1 cellular context compared by ENCODE assay signal in the genomic region with DNA sequence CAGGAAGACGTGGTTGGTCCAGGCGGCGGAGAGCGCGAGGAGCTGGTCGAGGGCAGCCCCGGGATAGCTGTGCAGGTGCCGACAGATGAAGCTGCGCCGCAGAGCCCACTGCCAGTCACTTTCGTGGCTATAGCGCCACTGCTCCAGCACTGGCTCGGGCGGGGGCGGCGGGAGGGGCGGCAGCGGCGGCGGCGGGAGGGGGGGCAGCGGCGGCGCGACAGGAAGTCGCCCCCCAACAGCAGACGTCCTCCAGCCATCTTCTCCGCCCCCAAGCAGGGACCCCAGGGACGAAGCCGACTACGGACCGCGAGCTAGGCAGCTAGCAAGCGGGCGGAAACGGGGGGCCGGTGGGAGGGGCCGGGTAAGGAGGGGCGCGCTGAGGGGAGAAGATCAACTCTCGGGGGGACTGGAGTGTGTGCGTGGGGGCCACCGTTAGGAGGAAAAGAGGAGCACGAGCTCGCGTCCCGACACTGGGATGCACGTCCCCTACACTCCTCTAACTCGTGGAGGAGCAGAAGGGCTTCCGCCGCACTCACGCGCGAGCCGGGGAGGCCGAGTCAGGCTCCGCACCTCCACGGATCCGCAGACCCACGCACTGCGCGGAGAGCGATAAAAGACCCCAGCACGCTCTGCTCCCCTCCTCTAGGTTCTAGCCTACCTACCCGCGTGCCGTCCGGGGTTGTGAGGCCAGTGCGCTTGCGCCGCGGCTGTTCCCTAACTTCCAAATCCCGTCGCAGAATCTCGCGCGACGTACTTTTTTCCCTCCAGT.
TF ChIP-seq lines count a peak whose summit lies in the region.

A gene (minus strand): TSS at position 686 of the 769 bp plus-strand sequence.

TF ChIP-seq in H1, 55 proteins besides CTCF, POLR2A, EP300 and RAD21 (continued from another document):
- TF ChIP-seq HDAC6 (IDR thresholded peaks at IDR 0.05; ENCODE audit: low read depth, low read length) = no peak
- no peak for TF ChIP-seq GABPA (IDR thresholded peaks at IDR 0.05; ENCODE audit: borderline replicate concordance, insufficient read depth, low read length)
- TF ChIP-seq NANOG (IDR thresholded peaks at IDR 0.05; ENCODE audit: insufficient read depth, low read depth, low read length, poor library complexity, severe bottlenecking) = no peak
- TF ChIP-seq CHD2 (IDR thresholded peaks at IDR 0.05; ENCODE audit: low read length) = peak; percentile 96
- TF ChIP-seq CTBP2 (IDR thresholded peaks at IDR 0.05; ENCODE audit: borderline replicate concordance, insufficient read depth, insufficient read length, low read length) = no peak
- no peak for TF ChIP-seq POU5F1 (IDR thresholded peaks at IDR 0.05; ENCODE audit: low read depth, low read length)
- TF ChIP-seq, protein P1, sequence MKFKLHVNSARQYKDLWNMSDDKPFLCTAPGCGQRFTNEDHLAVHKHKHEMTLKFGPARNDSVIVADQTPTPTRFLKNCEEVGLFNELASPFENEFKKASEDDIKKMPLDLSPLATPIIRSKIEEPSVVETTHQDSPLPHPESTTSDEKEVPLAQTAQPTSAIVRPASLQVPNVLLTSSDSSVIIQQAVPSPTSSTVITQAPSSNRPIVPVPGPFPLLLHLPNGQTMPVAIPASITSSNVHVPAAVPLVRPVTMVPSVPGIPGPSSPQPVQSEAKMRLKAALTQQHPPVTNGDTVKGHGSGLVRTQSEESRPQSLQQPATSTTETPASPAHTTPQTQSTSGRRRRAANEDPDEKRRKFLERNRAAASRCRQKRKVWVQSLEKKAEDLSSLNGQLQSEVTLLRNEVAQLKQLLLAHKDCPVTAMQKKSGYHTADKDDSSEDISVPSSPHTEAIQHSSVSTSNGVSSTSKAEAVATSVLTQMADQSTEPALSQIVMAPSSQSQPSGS (IDR thresholded peaks at IDR 0.05; ENCODE audit: low read length) = 0 out of 2 replicates have a peak, but pooled peaks have one; percentile 52
- no peak for TF ChIP-seq ASH2L (IDR thresholded peaks at IDR 0.05; ENCODE audit: low read length)
- no peak for TF ChIP-seq TEAD4 (IDR thresholded peaks at IDR 0.05; ENCODE audit: low read depth, low read length)
- peak; percentile 72 for TF ChIP-seq PHF8 (conservative IDR thresholded peaks at IDR 0.05; ENCODE audit: low read depth, low read length)
- TF ChIP-seq, protein P2, sequence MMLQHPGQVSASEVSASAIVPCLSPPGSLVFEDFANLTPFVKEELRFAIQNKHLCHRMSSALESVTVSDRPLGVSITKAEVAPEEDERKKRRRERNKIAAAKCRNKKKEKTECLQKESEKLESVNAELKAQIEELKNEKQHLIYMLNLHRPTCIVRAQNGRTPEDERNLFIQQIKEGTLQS (IDR thresholded peaks at IDR 0.05; ENCODE audit: insufficient read depth, low read depth, low read length) = no peak
- TF ChIP-seq CEBPB (IDR thresholded peaks at IDR 0.05; ENCODE audit: low read depth, low read length) = no peak
- no peak for TF ChIP-seq KDM1A (IDR thresholded peaks at IDR 0.05; ENCODE audit: borderline replicate concordance, low read length)
- peak; percentile 60 for TF ChIP-seq KDM4A (IDR thresholded peaks at IDR 0.05; ENCODE audit: low read depth, low read length, severe bottlenecking)
- no peak for TF ChIP-seq TCF12 (IDR thresholded peaks at IDR 0.05; ENCODE audit: low read depth, low read length)
- TF ChIP-seq CHD1 (IDR thresholded peaks at IDR 0.05; ENCODE audit: low read depth, low read length) = no peak
- TF ChIP-seq SIN3A (conservative IDR thresholded peaks at IDR 0.05 in 1 of 2, IDR thresholded peaks at IDR 0.05 in 1 of 2; ENCODE audit: low read depth in 1 of 2, low read length in 2 of 2) = no peak
- TF ChIP-seq, protein P3, sequence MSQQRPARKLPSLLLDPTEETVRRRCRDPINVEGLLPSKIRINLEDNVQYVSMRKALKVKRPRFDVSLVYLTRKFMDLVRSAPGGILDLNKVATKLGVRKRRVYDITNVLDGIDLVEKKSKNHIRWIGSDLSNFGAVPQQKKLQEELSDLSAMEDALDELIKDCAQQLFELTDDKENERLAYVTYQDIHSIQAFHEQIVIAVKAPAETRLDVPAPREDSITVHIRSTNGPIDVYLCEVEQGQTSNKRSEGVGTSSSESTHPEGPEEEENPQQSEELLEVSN (IDR thresholded peaks at IDR 0.05) = peak; percentile 79
- no peak for TF ChIP-seq EZH2 (IDR thresholded peaks at IDR 0.05; ENCODE audit: low read depth, low read length, severe bottlenecking)
- TF ChIP-seq BRCA1 (IDR thresholded peaks at IDR 0.05; ENCODE audit: low read depth, low read length) = peak; percentile 88
- no peak for TF ChIP-seq SIRT6 (IDR thresholded peaks at IDR 0.05; ENCODE audit: low read length)
- no peak for TF ChIP-seq EGR1 (IDR thresholded peaks at IDR 0.05; ENCODE audit: borderline replicate concordance, low read depth, low read length)
- no peak for TF ChIP-seq HDAC2 (IDR thresholded peaks at IDR 0.05; ENCODE audit: borderline replicate concordance in 1 of 2, low read depth in 2 of 2, low read length in 2 of 2)
- TF ChIP-seq RFX5 (IDR thresholded peaks at IDR 0.05; ENCODE audit: borderline replicate concordance, low read depth, low read length) = no peak
- no peak for TF ChIP-seq RNF2 (IDR thresholded peaks at IDR 0.05; ENCODE audit: borderline replicate concordance, low read depth, low read length, missing control alignments, poor library complexity, severe bottlenecking)
- TF ChIP-seq POLR2AphosphoS5 (IDR thresholded peaks at IDR 0.05; ENCODE audit: low read depth, low read length) = peak; percentile 82
- TF ChIP-seq SP4 (IDR thresholded peaks at IDR 0.05; ENCODE audit: low read length) = no peak
- no peak for TF ChIP-seq BACH1 (IDR thresholded peaks at IDR 0.05; ENCODE audit: low read length)
- no peak for TF ChIP-seq CBX8 (IDR thresholded peaks at IDR 0.05; ENCODE audit: borderline replicate concordance, low read depth, low read length)
- TF ChIP-seq JUN (IDR thresholded peaks at IDR 0.05; ENCODE audit: low read depth, low read length) = no peak
- TF ChIP-seq SUZ12 (IDR thresholded peaks at IDR 0.05; ENCODE audit: low read length) = no peak
- TF ChIP-seq, protein P4, sequence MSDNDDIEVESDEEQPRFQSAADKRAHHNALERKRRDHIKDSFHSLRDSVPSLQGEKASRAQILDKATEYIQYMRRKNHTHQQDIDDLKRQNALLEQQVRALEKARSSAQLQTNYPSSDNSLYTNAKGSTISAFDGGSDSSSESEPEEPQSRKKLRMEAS (IDR thresholded peaks at IDR 0.05) = peak; percentile 74
- TF ChIP-seq CBX5 (IDR thresholded peaks at IDR 0.05; ENCODE audit: low read depth, low read length) = no peak
- TF ChIP-seq ZNF274 (IDR thresholded peaks at IDR 0.05; ENCODE audit: borderline replicate concordance, extremely low read depth, low read length) = no peak
